ENCODE assay signal across 23 cellular contexts in genomic region chr2:232137346-232137745, GRCh38.
DNase-seq lines count a peak whose midpoint lies in the region; ATAC-seq lines count a peak whose summit lies in the region.
"Had no signal": no experiment of that assay in that cellular context is flagged by ENCODE, and none has a peak within 500 bp of the region (broad histone marks: within the 10 kb centered on the region; RNA-seq: fewer than 3 reads in every experiment).

No MANE protein-coding gene starts in this region.

- H3K4me1 ChIP-seq in CD4-positive, CD25-positive, alpha-beta regulatory T cell (ENCODE audit: control insufficient read depth, insufficient read depth, low read length, poor library complexity, severe bottlenecking): peaks cover 13% of the 10 kb centered on the region
- H3K4me1 ChIP-seq in SJCRH30: peaks cover 26% of the 10 kb centered on the region
- H3K4me1 ChIP-seq: left lung had no signal

- H3K9me3 ChIP-seq in CD4-positive, CD25-positive, alpha-beta regulatory T cell (ENCODE audit: control insufficient read depth in 2 of 2, low read length in 2 of 2): no peaks in the 10 kb centered on the region
- H3K9me3 ChIP-seq in SJCRH30 (replicated peaks): no peaks in the 10 kb centered on the region
- H3K9me3 ChIP-seq: left lung, spleen, transverse colon had no signal

- no peak overlapping the region for H3K4me3 ChIP-seq in CD4-positive, CD25-positive, alpha-beta regulatory T cell (ENCODE audit: low read depth, low read length)
- H3K4me3 ChIP-seq in SJCRH30: no peak overlapping the region
- H3K4me3 ChIP-seq: left lung, spleen, transverse colon had no signal

- H3K27me3 ChIP-seq in CD4-positive, CD25-positive, alpha-beta regulatory T cell (ENCODE audit: control insufficient read depth, insufficient read depth, low read length): no peaks in the 10 kb centered on the region
- no peaks in the 10 kb centered on the region for H3K27me3 ChIP-seq in SJCRH30
- H3K27me3 ChIP-seq: brain microvascular endothelial cell, left lung, spleen, transverse colon had no signal

- DNase-seq in CD4-positive, CD25-positive, alpha-beta regulatory T cell: no peak
- DNase-seq in ELR (ENCODE audit: low read depth) (peak; percentile 83), SJCRH30 (no peak), fibroblast of peridontal ligament (ENCODE audit: extremely low read depth) (peak; percentile 3), NCI-H446 treated with DMSO at 0.1 percent for 48 hours (lab: John Stamatoyannopoulos, UW) (no peak), head of caudate nucleus (no peak)
- DNase-seq in NK-92 treated with Interleukin-12 subunit alpha and Interleukin-12 subunit beta, amount 100 ng/mL, for 24 hours (lab: John Stamatoyannopoulos, UW): no peak
- DNase-seq: brain microvascular endothelial cell; DMS79; effector memory CD8-positive, alpha-beta T cell; H7; left lung; NCI-H146; NCI-H2171; NCI-H524 treated with DMSO at 0.1 percent for 48 hours; retina; spleen; stimulated activated CD4-positive, alpha-beta T cell treated with anti-CD3 and anti-CD28 coated beads, Interleukin-4, amount 100 ng/mL, for 4 hours; transverse colon had no signal

- intact Hi-C loops in head of caudate nucleus (cut with DNase I): no loop called here

- no peaks in the 10 kb centered on the region for H3K9me3 Mint-ChIP-seq in CD4-positive, CD25-positive, alpha-beta regulatory T cell
- H3K9me3 Mint-ChIP-seq: activated T-helper 1 cell treated with anti-CD3 and anti-CD28 coated beads, Interleukin-12 subunit alpha, Interleukin-12 subunit beta, Interleukin-2, Interleukin-4 antibody, amounts not matched to agents 30 ng/mL and 10 ng/mL and 1 ng/mL, durations not matched to agents 14 hours and 24 hours and 36 hours; effector memory CD8-positive, alpha-beta T cell; natural killer cell treated with Interleukin-12 subunit alpha and Interleukin-12 subunit beta and Interleukin-15 and Interleukin-18, amount 100 ng/mL, for 72 hours; stimulated activated naive CD8-positive, alpha-beta T cell treated with anti-CD3 and anti-CD28 coated beads, Interleukin-15, Interleukin-2, amounts not matched to agents 100 ng/mL and 50 ng/mL, for 24 hours had no signal

- H3K27ac Mint-ChIP-seq in CD4-positive, CD25-positive, alpha-beta regulatory T cell: peak overlapping the region; percentile 18 to 88 (median 78)
- H3K27ac Mint-ChIP-seq: activated T-helper 1 cell treated with anti-CD3 and anti-CD28 coated beads, Interleukin-12 subunit alpha, Interleukin-12 subunit beta, Interleukin-2, Interleukin-4 antibody, amounts not matched to agents 30 ng/mL and 10 ng/mL and 1 ng/mL, durations not matched to agents 14 hours and 24 hours and 36 hours; effector memory CD8-positive, alpha-beta T cell; natural killer cell treated with Interleukin-12 subunit alpha and Interleukin-12 subunit beta and Interleukin-15 and Interleukin-18, amount 100 ng/mL, for 72 hours; stimulated activated naive CD8-positive, alpha-beta T cell treated with anti-CD3 and anti-CD28 coated beads, Interleukin-15, Interleukin-2, amounts not matched to agents 100 ng/mL and 50 ng/mL, for 24 hours had no signal

- H3K27ac ChIP-seq in CD4-positive, CD25-positive, alpha-beta regulatory T cell (ENCODE audit: insufficient read depth, low read length, poor library complexity, severe bottlenecking): peak overlapping the region; percentile 44
- peak overlapping the region; percentile 80 for H3K27ac ChIP-seq in SJCRH30
- H3K27ac ChIP-seq: brain microvascular endothelial cell, left lung, spleen, transverse colon had no signal

- no peaks in the 10 kb centered on the region for H3K27me3 Mint-ChIP-seq in CD4-positive, CD25-positive, alpha-beta regulatory T cell
- H3K27me3 Mint-ChIP-seq: effector memory CD8-positive, alpha-beta T cell; natural killer cell treated with Interleukin-12 subunit alpha and Interleukin-12 subunit beta and Interleukin-15 and Interleukin-18, amount 100 ng/mL, for 72 hours; stimulated activated naive CD8-positive, alpha-beta T cell treated with anti-CD3 and anti-CD28 coated beads, Interleukin-15, Interleukin-2, amounts not matched to agents 100 ng/mL and 50 ng/mL, for 24 hours had no signal

- H3K36me3 ChIP-seq in CD4-positive, CD25-positive, alpha-beta regulatory T cell (ENCODE audit: control insufficient read depth, insufficient read depth, low read length): peaks cover 11% of the 10 kb centered on the region
- H3K36me3 ChIP-seq in SJCRH30: peaks cover 5% of the 10 kb centered on the region
- H3K36me3 ChIP-seq: brain microvascular endothelial cell had no signal

- ATAC-seq in CD4-positive, CD25-positive, alpha-beta regulatory T cell (ENCODE audit: low read depth in 2 of 2): no peak
- no peak for ATAC-seq in GM18861 (IDR thresholded peaks at IDR 0.05; ENCODE audit: unreplicated experiment)
- ATAC-seq: effector memory CD8-positive, alpha-beta T cell; left lung; natural killer cell treated with Interleukin-12 subunit alpha and Interleukin-12 subunit beta and Interleukin-15 and Interleukin-18, amount 100 ng/mL, for 72 hours had no signal

- peaks cover 11% of the 10 kb centered on the region for H3K36me3 Mint-ChIP-seq in CD4-positive, CD25-positive, alpha-beta regulatory T cell
- H3K36me3 Mint-ChIP-seq: natural killer cell treated with Interleukin-12 subunit alpha and Interleukin-12 subunit beta and Interleukin-15 and Interleukin-18, amount 100 ng/mL, for 72 hours had no signal

- H3K4me3 Mint-ChIP-seq in CD4-positive, CD25-positive, alpha-beta regulatory T cell: no peak overlapping the region
- H3K4me3 Mint-ChIP-seq: activated T-helper 1 cell treated with anti-CD3 and anti-CD28 coated beads, Interleukin-12 subunit alpha, Interleukin-12 subunit beta, Interleukin-2, Interleukin-4 antibody, amounts not matched to agents 30 ng/mL and 10 ng/mL and 1 ng/mL, durations not matched to agents 14 hours and 24 hours and 36 hours; effector memory CD8-positive, alpha-beta T cell; natural killer cell treated with Interleukin-12 subunit alpha and Interleukin-12 subunit beta and Interleukin-15 and Interleukin-18, amount 100 ng/mL, for 72 hours; stimulated activated naive CD8-positive, alpha-beta T cell treated with anti-CD3 and anti-CD28 coated beads, Interleukin-15, Interleukin-2, amounts not matched to agents 100 ng/mL and 50 ng/mL, for 24 hours had no signal

- peaks cover 21 to 51% (median 41%) of the 10 kb centered on the region in 4 donors for H3K4me1 Mint-ChIP-seq in CD4-positive, CD25-positive, alpha-beta regulatory T cell

Comparison
In these comparisons a context has a peak if more than half of its experiments do, and no peak if none do; other contexts are left out.
1. DNase-seq: peak in ELR (single experiment) and fibroblast of peridontal ligament (single experiment); none in CD4-positive, CD25-positive, alpha-beta regulatory T cell (0 of 3), SJCRH30 (0 of 2), NCI-H446 treated with DMSO at 0.1 percent for 48 hours (single experiment), NK-92 treated with Interleukin-12 subunit alpha and Interleukin-12 subunit beta, amount 100 ng/mL, for 24 hours (single experiment) and head of caudate nucleus (0 of 42).